Comparison of ENCODE assay signal across 9 cellular contexts in genomic region chr5:134242146-134242545, GRCh38. TPM values are rescaled to one million over a fixed set of nuclear protein-coding genes. Genes with fewer than 3 reads are reported as not detected.
DNase-seq lines count a peak whose midpoint lies in the region; ATAC-seq and TF ChIP-seq lines count a peak whose summit lies in the region.
"Had no signal": no experiment of that assay in that cellular context is flagged by ENCODE, and none has a peak within 500 bp of the region (broad histone marks: within the 10 kb centered on the region; RNA-seq: fewer than 3 reads in every experiment).

No MANE protein-coding gene starts in this region.

- H3K4me1 ChIP-seq in HEK293 (ENCODE audit: control insufficient read depth, insufficient read depth, low read length), result peaks cover 4% of the 10 kb centered on the region; the same call in 1 of the 2 replicates
- peaks cover 0 to 3% of the 10 kb centered on the region in 2 donors for H3K4me1 ChIP-seq in breast epithelium
- peaks cover 9% of the 10 kb centered on the region for H3K4me1 ChIP-seq in smooth muscle cell (ENCODE audit: low read depth)

- ATAC-seq in stimulated activated naive CD8-positive, alpha-beta T cell treated with anti-CD3 and anti-CD28 coated beads, Interleukin-15, Interleukin-2, amounts not matched to agents 100 U/mL and 50 U/mL, for 24 hours, result no peak
- ATAC-seq in GM21390 (IDR thresholded peaks at IDR 0.05; ENCODE audit: unreplicated experiment), result no peak

- POLR2A ChIA-PET in HEK293 (lab: Yijun Ruan, JAX), result interaction anchor here (4.9 kb wide), 1 partner anchor 16 kb away, joined by 47 read pairs; the partner anchor contains the start of gene PPP2CA

- H3K4me3 ChIP-seq in HEK293 (ENCODE audit: low read depth, low read length) (no peak overlapping the region), breast epithelium (no peak overlapping the region), smooth muscle cell (no peak overlapping the region)

- TF ChIP-seq CTCF in HEK293 (tag by site-specific recombination; IDR thresholded peaks at IDR 0.05) (no peak), breast epithelium (IDR thresholded peaks at IDR 0.05) (no peak), smooth muscle cell (IDR thresholded peaks at IDR 0.05; ENCODE audit: borderline replicate concordance, insufficient read depth, poor library complexity, severe bottlenecking) (no peak)

- no peaks in the 10 kb centered on the region for H4K20me1 ChIP-seq in smooth muscle cell (ENCODE audit: low read depth)

- no peaks in the 10 kb centered on the region for H3F3A ChIP-seq in smooth muscle cell (ENCODE audit: low read depth)

- H3K36me3 ChIP-seq in HEK293 (ENCODE audit: control insufficient read depth in 2 of 2, insufficient read depth in 1 of 2, low read length in 2 of 2) (no peaks in the 10 kb centered on the region), breast epithelium (no peaks in the 10 kb centered on the region), smooth muscle cell (ENCODE audit: low read depth) (no peaks in the 10 kb centered on the region)

- CTCF ChIA-PET in HEK293 (lab: Yijun Ruan, JAX), result no interaction called here

- intact Hi-C loops in breast epithelium (cut with DNase I; ENCODE audit: low total_unique reads), result no loop called here

- H3K27ac ChIP-seq in HEK293 (ENCODE audit: extremely low read depth, low read depth, low read length), result no peak overlapping the region
- H3K27ac ChIP-seq in breast epithelium, result peak overlapping the region; percentile 30 to 49
- peak overlapping the region; percentile 89 for H3K27ac ChIP-seq in smooth muscle cell (ENCODE audit: low read depth)

- H3K4me2 ChIP-seq in smooth muscle cell, result peak overlapping the region; percentile 41

- H3K27me3 ChIP-seq in breast epithelium, result no peaks in the 10 kb centered on the region
- H3K27me3 ChIP-seq in smooth muscle cell (ENCODE audit: low read depth), result no peaks in the 10 kb centered on the region

- no peaks in the 10 kb centered on the region for H3K79me2 ChIP-seq in smooth muscle cell (ENCODE audit: low read depth)

- peak overlapping the region; percentile 45 for H3K9ac ChIP-seq in smooth muscle cell (ENCODE audit: low read depth)

- WGBS in smooth muscle cell (ENCODE audit: low lambda C conversion rate), result 48% methylated on average over 5 of the region's 5 CpGs

- TF ChIP-seq POLR2A in breast epithelium (IDR thresholded peaks at IDR 0.05), result no peak

- no peak overlapping the region for H2AFZ ChIP-seq in smooth muscle cell (ENCODE audit: low read depth)

- no peaks in the 10 kb centered on the region for H3K9me3 ChIP-seq in HEK293 (ENCODE audit: control insufficient read depth, insufficient read depth, low read depth, low read length)
- no peaks in the 10 kb centered on the region for H3K9me3 ChIP-seq in breast epithelium
- H3K9me3 ChIP-seq in smooth muscle cell (replicated peaks; ENCODE audit: low read depth), result no peaks in the 10 kb centered on the region

- DNase-seq in breast epithelium (ENCODE audit: low spot score in 2 of 2) (no peak), hippocampal formation (lab: John Stamatoyannopoulos, UW) (peak; percentile 15 to 22), smooth muscle cell (lab: John Stamatoyannopoulos, UW; ENCODE audit: unreplicated experiment) (no peak), DMS79 treated with DMSO at 0.1 percent for 48 hours (lab: John Stamatoyannopoulos, UW) (no peak), GM19238 (ENCODE audit: insufficient read length, low spot score) (no peak)
- no peak for DNase-seq in stimulated activated naive CD8-positive, alpha-beta T cell treated with anti-CD3 and anti-CD28 coated beads, Interleukin-15, Interleukin-2, amounts not matched to agents 100 U/mL and 50 U/mL, for 24 hours
- DNase-seq: DMS 273 treated with DMSO at 0.1 percent for 48 hours had no signal

TF ChIP-seq in HEK293, 187 proteins besides CTCF, POLR2A, EP300 and RAD21:
- TF ChIP-seq ZNF132 (tag by site-specific recombination; IDR thresholded peaks at IDR 0.05; ENCODE audit: borderline replicate concordance) (no peak), ZNF335 (tag by site-specific recombination; conservative IDR thresholded peaks at IDR 0.05) (0 out of 2 replicates have a peak, but pooled peaks have one; percentile 11), ZNF610 (tag by site-specific recombination; IDR thresholded peaks at IDR 0.05; ENCODE audit: borderline replicate concordance) (no peak), PRDM1 (tag by site-specific recombination; IDR thresholded peaks at IDR 0.05) (peak; percentile 52), ZNF514 (tag by site-specific recombination; IDR thresholded peaks at IDR 0.05) (no peak), ZNF146 (tag by site-specific recombination; IDR thresholded peaks at IDR 0.05) (no peak), ZNF600 (tag by site-specific recombination; IDR thresholded peaks at IDR 0.05) (peak; percentile 36; the same call in 1 of the 2 replicates), ZNF223 (tag by site-specific recombination; IDR thresholded peaks at IDR 0.05) (no peak), KLF16 (tag by site-specific recombination; IDR thresholded peaks at IDR 0.05) (no peak), TSHZ1 (tag by site-specific recombination; IDR thresholded peaks at IDR 0.05; ENCODE audit: borderline replicate concordance) (no peak), ZNF664 (tag by site-specific recombination; IDR thresholded peaks at IDR 0.05) (no peak), OSR2 (tag by site-specific recombination; IDR thresholded peaks at IDR 0.05) (peak; percentile 48; the same call in 1 of the 2 replicates), ZSCAN23 (tag by site-specific recombination; IDR thresholded peaks at IDR 0.05) (no peak)
- TF ChIP-seq, protein P1, sequence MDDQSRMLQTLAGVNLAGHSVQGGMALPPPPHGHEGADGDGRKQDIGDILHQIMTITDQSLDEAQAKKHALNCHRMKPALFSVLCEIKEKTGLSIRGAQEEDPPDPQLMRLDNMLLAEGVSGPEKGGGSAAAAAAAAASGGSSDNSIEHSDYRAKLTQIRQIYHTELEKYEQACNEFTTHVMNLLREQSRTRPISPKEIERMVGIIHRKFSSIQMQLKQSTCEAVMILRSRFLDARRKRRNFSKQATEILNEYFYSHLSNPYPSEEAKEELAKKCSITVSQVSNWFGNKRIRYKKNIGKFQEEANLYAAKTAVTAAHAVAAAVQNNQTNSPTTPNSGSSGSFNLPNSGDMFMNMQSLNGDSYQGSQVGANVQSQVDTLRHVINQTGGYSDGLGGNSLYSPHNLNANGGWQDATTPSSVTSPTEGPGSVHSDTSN (CRISPR knock-in tag; IDR thresholded peaks at IDR 0.05), result no peak
- TF ChIP-seq, protein P2, sequence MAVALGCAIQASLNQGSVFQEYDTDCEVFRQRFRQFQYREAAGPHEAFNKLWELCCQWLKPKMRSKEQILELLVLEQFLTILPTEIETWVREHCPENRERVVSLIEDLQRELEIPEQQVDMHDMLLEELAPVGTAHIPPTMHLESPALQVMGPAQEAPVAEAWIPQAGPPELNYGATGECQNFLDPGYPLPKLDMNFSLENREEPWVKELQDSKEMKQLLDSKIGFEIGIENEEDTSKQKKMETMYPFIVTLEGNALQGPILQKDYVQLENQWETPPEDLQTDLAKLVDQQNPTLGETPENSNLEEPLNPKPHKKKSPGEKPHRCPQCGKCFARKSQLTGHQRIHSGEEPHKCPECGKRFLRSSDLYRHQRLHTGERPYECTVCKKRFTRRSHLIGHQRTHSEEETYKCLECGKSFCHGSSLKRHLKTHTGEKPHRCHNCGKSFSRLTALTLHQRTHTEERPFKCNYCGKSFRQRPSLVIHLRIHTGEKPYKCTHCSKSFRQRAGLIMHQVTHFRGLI (tag by site-specific recombination; IDR thresholded peaks at IDR 0.05), result no peak

RNA-seq across cellular contexts. Expression of gene PPP2CA, which starts 16.3 kb away (rescaled TPM):
- total RNA-seq in breast epithelium, result 100 to 1,000 TPM; 101 to 152 (median 121) TPM
- total RNA-seq in smooth muscle cell, result 82.4 and 178 TPM in 2 replicates
- polyA plus RNA-seq in smooth muscle cell, result 243 and 244 TPM in 2 replicates

Comparison
In these comparisons a context has a peak if more than half of its experiments do, and no peak if none do; other contexts are left out.
1. DNase-seq: peak in hippocampal formation (2 of 2); none in breast epithelium (0 of 2), smooth muscle cell (single experiment), DMS79 treated with DMSO at 0.1 percent for 48 hours (single experiment), stimulated activated naive CD8-positive, alpha-beta T cell treated with anti-CD3 and anti-CD28 coated beads, Interleukin-15, Interleukin-2, amounts not matched to agents 100 U/mL and 50 U/mL, for 24 hours (single experiment) and GM19238 (single experiment).